In genomic region chr14:35212471-35213142, GRCh38 we compare ENCODE assay signal across 19 cellular contexts.
DNase-seq lines count a peak whose midpoint lies in the region; ATAC-seq, FAIRE-seq and TF ChIP-seq lines count a peak whose summit lies in the region.
"Had no signal": no experiment of that assay in that cellular context is flagged by ENCODE, and none has a peak within 500 bp of the region (broad histone marks: within the 10 kb centered on the region; RNA-seq: fewer than 3 reads in every experiment).

No MANE protein-coding gene starts in this region.

- H3K9me3 ChIP-seq in HepG2 (ENCODE audit: low read length), result no peaks in the 10 kb centered on the region
- no peaks in the 10 kb centered on the region for H3K9me3 ChIP-seq in right lobe of liver
- no peaks in the 10 kb centered on the region for H3K9me3 ChIP-seq in mesenchymal stem cell (ENCODE audit: control insufficient read depth, low read length)

- H3K4me2 ChIP-seq in HepG2 (ENCODE audit: low read depth, low read length) (no peak overlapping the region), mesenchymal stem cell (ENCODE audit: low read length, poor library complexity, severe bottlenecking) (no peak overlapping the region)

- TF ChIP-seq EP300 in HepG2 (IDR thresholded peaks at IDR 0.05; ENCODE audit: low read depth in 2 of 2, low read length in 2 of 2) (no peak), HepG2 (CRISPR knock-in tag; IDR thresholded peaks at IDR 0.05; ENCODE audit: borderline replicate concordance) (no peak)

- H2AK5ac ChIP-seq in mesenchymal stem cell (ENCODE audit: low read length, severe bottlenecking), result peak overlapping the region; percentile 72

- no peak overlapping the region for H4K8ac ChIP-seq in mesenchymal stem cell (ENCODE audit: low read length)

- no peak overlapping the region for H3K4me3 ChIP-seq in HepG2 (replicated peaks in 1 of 3; ENCODE audit: insufficient read depth in 1 of 3, low read depth in 2 of 3, low read length in 3 of 3)
- H3K4me3 ChIP-seq in right lobe of liver, result no peak overlapping the region
- H3K4me3 ChIP-seq in bronchial epithelial cell (ENCODE audit: low read depth, low read length), result no peak overlapping the region
- H3K4me3 ChIP-seq in mesenchymal stem cell (ENCODE audit: insufficient read depth in 1 of 2, low read depth in 1 of 2, low read length in 2 of 2), result no peak overlapping the region

- no peak for TF ChIP-seq CTCF in HepG2 (CRISPR knock-in tag; IDR thresholded peaks at IDR 0.05)
- no peak for TF ChIP-seq CTCF in right lobe of liver (IDR thresholded peaks at IDR 0.05)
- no peak for TF ChIP-seq CTCF in bronchial epithelial cell (IDR thresholded peaks at IDR 0.05; ENCODE audit: insufficient read depth, low read length, severe bottlenecking)

- no peak overlapping the region for H2AFZ ChIP-seq in HepG2 (ENCODE audit: low read length)
- H2AFZ ChIP-seq in mesenchymal stem cell (ENCODE audit: low read depth, low read length), result no peak overlapping the region

- WGBS in HepG2 (ENCODE audit: low lambda C conversion rate), result 95% methylated on average over 3 of the region's 3 CpGs
- WGBS in right lobe of liver (ENCODE audit: insufficient coverage, low coverage, low lambda C conversion rate, missing lambda C conversion rate), result 98% methylated on average over 3 of the region's 3 CpGs
- 83% methylated on average over 3 of the region's 3 CpGs for WGBS in mesenchymal stem cell

- POLR2A ChIA-PET in HepG2 (lab: Yijun Ruan, JAX), result interaction anchor here (0.6 to 3.9 kb wide), 10 partner anchors 10 to 230 kb away, joined by 3 to 36 read pairs (median 4); partner anchors contain the start of genes NFKBIA, PPP2R3C, PRORP and PSMA6

- TF ChIP-seq RAD21 in HepG2 (CRISPR knock-in tag; IDR thresholded peaks at IDR 0.05), result no peak

- intact Hi-C loops in HepG2 (cut with micrococcal nuclease; ENCODE audit: unreplicated experiment), result no loop called here
- intact Hi-C loops in right lobe of liver (cut with DNase I), result no loop called here

- TF ChIP-seq POLR2A in HepG2 (IDR thresholded peaks at IDR 0.05; ENCODE audit: insufficient read depth in 1 of 2, low read depth in 2 of 2, low read length in 2 of 2), result no peak
- TF ChIP-seq POLR2A in right lobe of liver (IDR thresholded peaks at IDR 0.05), result no peak

- no peak overlapping the region for H3K18ac ChIP-seq in mesenchymal stem cell (ENCODE audit: low read depth in 1 of 2, low read length in 2 of 2)

- DNase-seq in HepG2 (ENCODE audit: low spot score) (no peak), right lobe of liver (no peak), bronchial epithelial cell (ENCODE audit: low read depth) (no peak), mesenchymal stem cell (no peak), DMS79 (lab: John Stamatoyannopoulos, UW) (no peak), midbrain (lab: John Stamatoyannopoulos, UW) (no peak)
- DNase-seq: GDM1, KBM-7, NCI-H1105, NCI-H146, NCI-H2029, NCI-H2227 treated with DMSO at 0.1 percent for 48 hours, NCI-H510A, NCI-H748 treated with DMSO at 0.1 percent for 48 hours, SIG-M5 had no signal

- no peak overlapping the region for H3K4ac ChIP-seq in mesenchymal stem cell (ENCODE audit: low read depth in 1 of 2, low read length in 2 of 2)

- CTCF ChIA-PET in HepG2 (lab: Yijun Ruan, JAX; ENCODE audit: low intra/inter-chr PET ratio, low total read pairs), result no interaction called here

- H3K27ac ChIP-seq in HepG2 (ENCODE audit: extremely low read length, insufficient read depth, low read length) (no peak overlapping the region), right lobe of liver (no peak overlapping the region), mesenchymal stem cell (ENCODE audit: low read length, poor library complexity, severe bottlenecking) (no peak overlapping the region)
- H3K27ac ChIP-seq: HL-60, RWPE1 had no signal

- H2BK12ac ChIP-seq in mesenchymal stem cell (ENCODE audit: low read length in 2 of 2), result no peak overlapping the region

- ATAC-seq in HepG2 (no peak), right lobe of liver (no peak), HG03378 (IDR thresholded peaks at IDR 0.05; ENCODE audit: unreplicated experiment) (no peak)

- no peak overlapping the region for H2BK15ac ChIP-seq in mesenchymal stem cell (ENCODE audit: low read depth, poor library complexity, severe bottlenecking)

- no peaks in the 10 kb centered on the region for H3K79me2 ChIP-seq in HepG2 (ENCODE audit: insufficient read depth, low read length)

- no peak overlapping the region for H3K9ac ChIP-seq in HepG2 (ENCODE audit: insufficient read depth, low read depth, low read length)
- H3K9ac ChIP-seq in mesenchymal stem cell (ENCODE audit: low read length), result no peak overlapping the region

- no TSS peak for BruUV-seq in HepG2 (replicated peaks; lab: Mats Ljungman, UMichigan)

- no peak overlapping the region for H3K23ac ChIP-seq in mesenchymal stem cell (ENCODE audit: low read length in 2 of 2)

- H3K14ac ChIP-seq in mesenchymal stem cell (ENCODE audit: low read length in 2 of 2), result no peak overlapping the region

- peaks cover 9% of the 10 kb centered on the region for H3K79me1 ChIP-seq in mesenchymal stem cell (replicated peaks; ENCODE audit: low read length, poor library complexity, severe bottlenecking)

- H3K27me3 ChIP-seq in HepG2 (ENCODE audit: control insufficient read depth in 1 of 2, insufficient read depth in 2 of 2, low read length in 2 of 2) (no peaks in the 10 kb centered on the region), right lobe of liver (no peaks in the 10 kb centered on the region), bronchial epithelial cell (ENCODE audit: control insufficient read depth, insufficient read depth, low read length) (no peaks in the 10 kb centered on the region), mesenchymal stem cell (ENCODE audit: control insufficient read depth in 1 of 2, insufficient read depth in 1 of 2, low read length in 2 of 2) (no peaks in the 10 kb centered on the region)

- in situ Hi-C loops in HepG2 (cut with HindIII; ENCODE audit: extremely low pct_ligation_motif_present, low pct_unique_long_range_greater_than_20kb), result loop anchor here (5.0 kb wide), 1 partner anchor 195 kb away; no protein-coding TSS in a partner anchor

- no peak overlapping the region for H2BK5ac ChIP-seq in mesenchymal stem cell (ENCODE audit: low read depth, low read length, poor library complexity, severe bottlenecking)

- H4K91ac ChIP-seq in mesenchymal stem cell (ENCODE audit: low read length), result no peak overlapping the region

- no peak overlapping the region for H2BK120ac ChIP-seq in mesenchymal stem cell (ENCODE audit: low read depth, low read length)

- FAIRE-seq in HepG2 (lab: Jason Lieb, UNC), result no peak
- peak; percentile 62 for FAIRE-seq in bronchial epithelial cell (lab: Jason Lieb, UNC)
- FAIRE-seq: A204.1 had no signal

- H4K20me1 ChIP-seq in HepG2 (ENCODE audit: insufficient read depth, low read length), result no peaks in the 10 kb centered on the region

- no peaks in the 10 kb centered on the region for H3K36me3 ChIP-seq in HepG2 (replicated peaks in 1 of 2; ENCODE audit: control insufficient read depth in 1 of 2, insufficient read depth in 2 of 2, low read length in 2 of 2)
- H3K36me3 ChIP-seq in right lobe of liver, result no peaks in the 10 kb centered on the region
- H3K36me3 ChIP-seq in bronchial epithelial cell (ENCODE audit: control insufficient read depth, insufficient read depth, low read length), result no peaks in the 10 kb centered on the region
- no peaks in the 10 kb centered on the region for H3K36me3 ChIP-seq in mesenchymal stem cell (ENCODE audit: control insufficient read depth in 1 of 2, insufficient read depth in 2 of 2, low read depth in 1 of 2, low read length in 2 of 2)

- peaks cover 25% of the 10 kb centered on the region for H3K4me1 ChIP-seq in HepG2 (ENCODE audit: insufficient read depth, low read length)
- H3K4me1 ChIP-seq in right lobe of liver, result peaks cover 0 to 11% (median 4%) of the 10 kb centered on the region in 4 donors
- peaks cover 4% of the 10 kb centered on the region for H3K4me1 ChIP-seq in mesenchymal stem cell (ENCODE audit: control insufficient read depth, insufficient read depth, low read depth, low read length)

TF ChIP-seq in HepG2, 621 proteins besides CTCF, POLR2A, EP300 and RAD21 (continues in another document):
- TF ChIP-seq ARHGAP35 (CRISPR knock-in tag; IDR thresholded peaks at IDR 0.05; ENCODE audit: borderline replicate concordance) (0 out of 2 replicates have a peak, but pooled peaks have one; percentile 52), ZNF552 (CRISPR knock-in tag; IDR thresholded peaks at IDR 0.05; ENCODE audit: borderline replicate concordance) (no peak), SIX1 (CRISPR knock-in tag; IDR thresholded peaks at IDR 0.05; ENCODE audit: borderline replicate concordance) (no peak), YEATS2 (CRISPR knock-in tag; IDR thresholded peaks at IDR 0.05; ENCODE audit: borderline replicate concordance) (no peak), DMAP1 (CRISPR knock-in tag; IDR thresholded peaks at IDR 0.05) (peak; percentile 11; the same call in 1 of the 2 replicates), ZNF143 (CRISPR knock-in tag; IDR thresholded peaks at IDR 0.05) (0 out of 2 replicates have a peak, but pooled peaks have one; percentile 31), ZNF280B (CRISPR knock-in tag; IDR thresholded peaks at IDR 0.05; ENCODE audit: borderline replicate concordance) (no peak), DBP (CRISPR knock-in tag; IDR thresholded peaks at IDR 0.05; ENCODE audit: not compliant biosample characterization) (peak; percentile 20), ZNF33A (CRISPR knock-in tag; IDR thresholded peaks at IDR 0.05; ENCODE audit: borderline replicate concordance) (no peak)
